ENCODE assay signal across 18 cellular contexts in genomic region chr3:32646761-32647160, GRCh38.
"Had no signal": no experiment of that assay in that cellular context is flagged by ENCODE, and none has a peak within 500 bp of the region (broad histone marks: within the 10 kb centered on the region; RNA-seq: fewer than 3 reads in every experiment).

No MANE protein-coding gene starts in this region.

- H3K9me3 Mint-ChIP-seq: neural crest cell; stimulated activated naive CD8-positive, alpha-beta T cell treated with anti-CD3 and anti-CD28 coated beads, Interleukin-15, amount 100 ng/mL, for 72 hours; T-helper 1 cell treated with Interleukin-12 subunit alpha and Interleukin-12 subunit beta and Interleukin-4 antibody, amounts not matched to agents 30 μg/mL and 1 μg/mL, for 36 hours had no signal

- H3K9me3 ChIP-seq: prostate gland, right atrium auricular region, suprapubic skin, transverse colon, uterus had no signal

- H3K27me3 Mint-ChIP-seq: activated naive CD8-positive, alpha-beta T cell had no signal

- DNase-seq: activated CD4-positive, alpha-beta T cell treated with anti-CD3 and anti-CD28 coated beads for 1 hour; activated CD8-positive, alpha-beta memory T cell treated with anti-CD3 and anti-CD28 coated beads for 24 hours; activated CD8-positive, alpha-beta memory T cell treated with anti-CD3 and anti-CD28 coated beads, Interleukin-2, amount 50 U/mL, for 48 hours; activated gamma-delta T cell; activated T-cell treated with anti-CD3 and anti-CD28 coated beads, Interleukin-2, amount 50 U/mL, for 48 hours; body of pancreas; left ventricle myocardium superior; naive B cell; stimulated activated CD4-positive, alpha-beta T cell treated with anti-CD3 and anti-CD28 coated beads, Interleukin-2, amount 100 ng/mL, for 48 hours; stimulated activated naive CD8-positive, alpha-beta T cell treated with anti-CD3 and anti-CD28 coated beads, Interleukin-15, amount 100 ng/mL, for 72 hours; transverse colon; uterus had no signal

- H3K27ac Mint-ChIP-seq: activated naive CD8-positive, alpha-beta T cell; naive B cell; T-helper 1 cell treated with Interleukin-12 subunit alpha and Interleukin-12 subunit beta and Interleukin-4 antibody, amounts not matched to agents 30 μg/mL and 1 μg/mL, for 36 hours had no signal

- H3K4me1 ChIP-seq: body of pancreas, prostate gland, right atrium auricular region, suprapubic skin, transverse colon, uterus had no signal

- H3K36me3 ChIP-seq: prostate gland, right atrium auricular region, suprapubic skin, transverse colon, uterus had no signal

- H3K36me3 Mint-ChIP-seq: activated naive CD8-positive, alpha-beta T cell; naive B cell had no signal

- H3K4me3 ChIP-seq: body of pancreas, prostate gland, right atrium auricular region, suprapubic skin, transverse colon, uterus had no signal

- ATAC-seq: body of pancreas; left ventricle myocardium superior; stimulated activated naive CD8-positive, alpha-beta T cell treated with anti-CD3 and anti-CD28 coated beads, Interleukin-15, amount 100 ng/mL, for 72 hours had no signal

- H3K4me3 Mint-ChIP-seq: activated naive CD8-positive, alpha-beta T cell; neural crest cell; stimulated activated naive CD8-positive, alpha-beta T cell treated with anti-CD3 and anti-CD28 coated beads, Interleukin-15, amount 100 ng/mL, for 72 hours; T-helper 1 cell treated with Interleukin-12 subunit alpha and Interleukin-12 subunit beta and Interleukin-4 antibody, amounts not matched to agents 30 μg/mL and 1 μg/mL, for 36 hours had no signal

- H3K4me1 Mint-ChIP-seq: naive B cell; neural crest cell; stimulated activated naive CD8-positive, alpha-beta T cell treated with anti-CD3 and anti-CD28 coated beads, Interleukin-15, amount 100 ng/mL, for 72 hours had no signal
